In the genomic region with DNA sequence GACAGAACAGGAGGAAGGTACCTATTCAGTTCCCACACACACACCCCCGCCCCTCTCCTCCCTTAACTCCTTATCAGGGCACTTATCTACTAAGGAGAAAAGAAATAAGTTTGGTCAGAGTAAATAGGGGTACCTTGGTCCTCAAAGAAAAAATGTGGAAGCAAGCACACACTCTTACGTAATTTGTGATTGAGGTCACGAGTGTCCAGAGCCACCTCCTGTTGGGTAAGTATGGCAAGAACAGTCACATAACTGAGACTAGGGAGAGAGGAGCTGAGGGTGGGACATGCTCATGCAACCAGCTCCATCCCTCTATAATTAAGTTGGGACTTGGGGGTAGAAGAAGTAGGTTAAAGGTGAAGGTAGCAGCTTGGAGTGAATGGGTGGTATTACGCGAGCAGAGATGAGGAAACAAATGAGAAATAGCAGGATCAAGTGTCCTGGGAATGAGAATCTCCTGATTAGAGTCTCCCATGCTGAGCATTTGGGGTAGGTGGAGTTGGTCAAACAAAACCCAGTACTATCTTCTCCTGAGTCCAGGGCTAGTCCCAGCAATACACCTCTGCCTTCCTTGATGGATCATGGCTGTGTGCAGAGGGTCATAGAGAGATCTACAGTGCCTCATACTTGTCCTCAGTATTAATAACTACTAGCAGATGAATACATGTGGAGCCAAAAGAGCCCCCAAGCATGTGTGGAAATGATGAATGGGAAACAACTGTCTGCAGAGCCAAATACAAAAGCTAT, we compare ENCODE assay signal across 16 cellular contexts.
DNase-seq lines count a peak whose midpoint lies in the region; ATAC-seq, FAIRE-seq and TF ChIP-seq lines count a peak whose summit lies in the region.
"Had no signal": no experiment of that assay in that cellular context is flagged by ENCODE, and none has a peak within 500 bp of the region (broad histone marks: within the 10 kb centered on the region; RNA-seq: fewer than 3 reads in every experiment).

No MANE protein-coding gene starts in this region.

- TF ChIP-seq RAD21 in HepG2 (CRISPR knock-in tag; IDR thresholded peaks at IDR 0.05): no peak

- no peak overlapping the region for H3K4me3 Mint-ChIP-seq in MCF 10A (ENCODE audit: unreplicated experiment)
- H3K4me3 Mint-ChIP-seq in stimulated activated effector memory CD8-positive, alpha-beta T cell treated with anti-CD3 and anti-CD28 coated beads, Interleukin-12 subunit alpha, Interleukin-12 subunit beta, amount 100 ng/mL, for 72 hours: no peak overlapping the region
- H3K4me3 Mint-ChIP-seq: activated CD4-positive, alpha-beta memory T cell treated with anti-CD3 and anti-CD28 coated beads, Interleukin-2, amount 10 ng/mL, durations not matched to agents 7 days and 5 days; T-helper 17 cell had no signal

- DNase-seq in MCF 10A (ENCODE audit: unreplicated experiment) (peak; percentile 87), breast epithelium (ENCODE audit: low spot score in 2 of 2) (no peak), adipocyte (ENCODE audit: low read depth) (peak; percentile 42), HepG2 (ENCODE audit: low spot score) (peak; percentile 35), HK-2 (ENCODE audit: unreplicated experiment) (no peak), NK-92 (lab: John Stamatoyannopoulos, UW; ENCODE audit: unreplicated experiment) (no peak), D721Med (ENCODE audit: insufficient read length, low spot score) (no peak)
- no peak for DNase-seq in stimulated activated effector memory CD8-positive, alpha-beta T cell treated with anti-CD3 and anti-CD28 coated beads, Interleukin-12 subunit alpha, Interleukin-12 subunit beta, amount 100 ng/mL, for 72 hours (ENCODE audit: low spot score in 2 of 2)
- DNase-seq: activated CD4-positive, alpha-beta memory T cell treated with anti-CD3 and anti-CD28 coated beads, Interleukin-2, amount 10 ng/mL, durations not matched to agents 7 days and 5 days; activated naive CD4-positive, alpha-beta T cell; H7; NCI-H2029; T-helper 17 cell had no signal

- intact Hi-C loops in MCF 10A (cut with micrococcal nuclease) (loop anchor here (10.0 kb wide), 1 partner anchor 196 kb away; a partner anchor contains a TSS), breast epithelium (cut with DNase I; ENCODE audit: low total_unique reads) (no loop called here), HepG2 (cut with micrococcal nuclease; ENCODE audit: unreplicated experiment) (no loop called here)

- H3K27me3 Mint-ChIP-seq in MCF 10A (ENCODE audit: insufficient read depth, unreplicated experiment): no peaks in the 10 kb centered on the region
- H3K27me3 Mint-ChIP-seq: T-helper 17 cell had no signal

- 77% methylated on average over 5 of the region's 5 CpGs for WGBS in HepG2 (ENCODE audit: low lambda C conversion rate)

- no peak overlapping the region for H3K4me2 ChIP-seq in HepG2 (ENCODE audit: low read depth, low read length)

- POLR2A ChIA-PET in MCF 10A (lab: Yijun Ruan, JAX) (interaction anchor here (0.9 kb wide), 1 partner anchor 21 kb away, joined by 3 read pairs; no protein-coding TSS in a partner anchor), HepG2 (lab: Yijun Ruan, JAX) (no interaction called here)

- no peak for FAIRE-seq in HepG2 (lab: Jason Lieb, UNC)
- no peak for FAIRE-seq in D721Med (lab: Jason Lieb, UNC)
- FAIRE-seq: GM12892, urothelium cell line had no signal

- CTCF ChIA-PET in MCF 10A (lab: Yijun Ruan, JAX): interaction anchor here (0.6 to 1.5 kb wide), 3 partner anchors 9 to 204 kb away, joined by 3 to 5 read pairs (median 5); no protein-coding TSS in a partner anchor
- CTCF ChIA-PET in HepG2 (lab: Yijun Ruan, JAX; ENCODE audit: low intra/inter-chr PET ratio, low total read pairs): no interaction called here

- H3K9me3 ChIP-seq in breast epithelium (no peaks in the 10 kb centered on the region), adipocyte (ENCODE audit: control insufficient read depth, low read length) (no peaks in the 10 kb centered on the region), HepG2 (ENCODE audit: low read length) (no peaks in the 10 kb centered on the region)

- no peak overlapping the region for H2AFZ ChIP-seq in HepG2 (ENCODE audit: low read length)

- peak overlapping the region; percentile 6 for H3K27ac Mint-ChIP-seq in MCF 10A (ENCODE audit: low read depth, unreplicated experiment)
- H3K27ac Mint-ChIP-seq in stimulated activated effector memory CD8-positive, alpha-beta T cell treated with anti-CD3 and anti-CD28 coated beads, Interleukin-12 subunit alpha, Interleukin-12 subunit beta, amount 100 ng/mL, for 72 hours: peak overlapping the region; percentile 52
- H3K27ac Mint-ChIP-seq: activated CD4-positive, alpha-beta memory T cell treated with anti-CD3 and anti-CD28 coated beads, Interleukin-2, amount 10 ng/mL, durations not matched to agents 7 days and 5 days had no signal

- no TSS peak for BruUV-seq in MCF 10A (replicated peaks; lab: Mats Ljungman, UMichigan)
- BruUV-seq in HepG2 (replicated peaks; lab: Mats Ljungman, UMichigan): no TSS peak

- TF ChIP-seq POLR2A in breast epithelium (IDR thresholded peaks at IDR 0.05) (no peak), HepG2 (IDR thresholded peaks at IDR 0.05; ENCODE audit: insufficient read depth in 1 of 2, low read depth in 2 of 2, low read length in 2 of 2) (no peak)

- peak overlapping the region in 1 of 2 donors; percentile 44 for H3K27ac ChIP-seq in breast epithelium
- no peak overlapping the region for H3K27ac ChIP-seq in HepG2 (ENCODE audit: extremely low read length, insufficient read depth, low read length)
- H3K27ac ChIP-seq: epithelial cell of prostate had no signal

- H3K4me3 ChIP-seq in breast epithelium (no peak overlapping the region), adipocyte (ENCODE audit: low read length) (no peak overlapping the region), HepG2 (replicated peaks in 1 of 3; ENCODE audit: insufficient read depth in 1 of 3, low read depth in 2 of 3, low read length in 3 of 3) (no peak overlapping the region)

- H3K9me3 Mint-ChIP-seq in MCF 10A (ENCODE audit: unreplicated experiment): no peaks in the 10 kb centered on the region
- H3K9me3 Mint-ChIP-seq in stimulated activated effector memory CD8-positive, alpha-beta T cell treated with anti-CD3 and anti-CD28 coated beads, Interleukin-12 subunit alpha, Interleukin-12 subunit beta, amount 100 ng/mL, for 72 hours: no peaks in the 10 kb centered on the region
- H3K9me3 Mint-ChIP-seq: activated CD4-positive, alpha-beta memory T cell treated with anti-CD3 and anti-CD28 coated beads, Interleukin-2, amount 10 ng/mL, durations not matched to agents 7 days and 5 days had no signal

- TF ChIP-seq CTCF in MCF 10A (IDR thresholded peaks at IDR 0.05; ENCODE audit: unreplicated experiment): no peak
- TF ChIP-seq CTCF in breast epithelium (IDR thresholded peaks at IDR 0.05): no peak
- no peak for TF ChIP-seq CTCF in HepG2 (CRISPR knock-in tag; IDR thresholded peaks at IDR 0.05)
- no peak for TF ChIP-seq CTCF in D721Med (IDR thresholded peaks at IDR 0.05; ENCODE audit: insufficient read depth, missing control alignments)

- in situ Hi-C loops in HepG2 (cut with HindIII; ENCODE audit: extremely low pct_ligation_motif_present, low pct_unique_long_range_greater_than_20kb): no loop called here

- H3K4me1 Mint-ChIP-seq in MCF 10A (ENCODE audit: insufficient read depth, unreplicated experiment): peaks cover 16% of the 10 kb centered on the region
- H3K4me1 Mint-ChIP-seq in stimulated activated effector memory CD8-positive, alpha-beta T cell treated with anti-CD3 and anti-CD28 coated beads, Interleukin-12 subunit alpha, Interleukin-12 subunit beta, amount 100 ng/mL, for 72 hours: peaks cover 28% of the 10 kb centered on the region

- H3K36me3 Mint-ChIP-seq in MCF 10A (ENCODE audit: insufficient read depth, unreplicated experiment): no peaks in the 10 kb centered on the region
- H3K36me3 Mint-ChIP-seq in stimulated activated effector memory CD8-positive, alpha-beta T cell treated with anti-CD3 and anti-CD28 coated beads, Interleukin-12 subunit alpha, Interleukin-12 subunit beta, amount 100 ng/mL, for 72 hours: no peaks in the 10 kb centered on the region

- H3K9ac ChIP-seq in adipocyte (ENCODE audit: low read length): no peak overlapping the region
- no peak overlapping the region for H3K9ac ChIP-seq in HepG2 (ENCODE audit: insufficient read depth, low read depth, low read length)

- no peaks in the 10 kb centered on the region for H3K79me2 ChIP-seq in HepG2 (ENCODE audit: insufficient read depth, low read length)

- H3K36me3 ChIP-seq in breast epithelium (no peaks in the 10 kb centered on the region), adipocyte (ENCODE audit: control insufficient read depth, insufficient read depth, low read length, severe bottlenecking) (no peaks in the 10 kb centered on the region), HepG2 (replicated peaks in 1 of 2; ENCODE audit: control insufficient read depth in 1 of 2, insufficient read depth in 2 of 2, low read length in 2 of 2) (0 out of 5 replicates have a peak, but pooled peaks cover 0 to 3% of the 10 kb centered on the region in 2 experiments)

- ATAC-seq in HepG2: peak; percentile 52
- ATAC-seq in stimulated activated effector memory CD8-positive, alpha-beta T cell treated with anti-CD3 and anti-CD28 coated beads, Interleukin-12 subunit alpha, Interleukin-12 subunit beta, amount 100 ng/mL, for 72 hours: no peak
- ATAC-seq: T-helper 17 cell had no signal

- H3K27me3 ChIP-seq in breast epithelium (no peaks in the 10 kb centered on the region), adipocyte (replicated peaks; ENCODE audit: control insufficient read depth, insufficient read depth, low read length) (no peaks in the 10 kb centered on the region), HepG2 (ENCODE audit: control insufficient read depth in 1 of 2, insufficient read depth in 2 of 2, low read length in 2 of 2) (no peaks in the 10 kb centered on the region)

- H4K20me1 ChIP-seq in HepG2 (ENCODE audit: insufficient read depth, low read length): no peaks in the 10 kb centered on the region

- TF ChIP-seq EP300 in HepG2 (IDR thresholded peaks at IDR 0.05; ENCODE audit: low read depth in 2 of 2, low read length in 2 of 2): no peak
- no peak for TF ChIP-seq EP300 in HepG2 (CRISPR knock-in tag; IDR thresholded peaks at IDR 0.05; ENCODE audit: borderline replicate concordance)

- no peaks in the 10 kb centered on the region for H3K4me1 ChIP-seq in breast epithelium
- H3K4me1 ChIP-seq in adipocyte (ENCODE audit: control insufficient read depth, insufficient read depth, low read length): peaks cover 20% of the 10 kb centered on the region
- H3K4me1 ChIP-seq in HepG2 (ENCODE audit: insufficient read depth, low read length): peaks cover 12% of the 10 kb centered on the region

Comparison
In these comparisons a context has a peak if more than half of its experiments do, and no peak if none do; other contexts are left out.
1. DNase-seq: peak in MCF 10A (single experiment), adipocyte (single experiment) and HepG2 (single experiment); none in breast epithelium (0 of 2), stimulated activated effector memory CD8-positive, alpha-beta T cell treated with anti-CD3 and anti-CD28 coated beads, Interleukin-12 subunit alpha, Interleukin-12 subunit beta, amount 100 ng/mL, for 72 hours (0 of 2), HK-2 (single experiment), NK-92 (single experiment) and D721Med (single experiment).